Comparison of ENCODE assay signal across 1 cellular context in the genomic region with DNA sequence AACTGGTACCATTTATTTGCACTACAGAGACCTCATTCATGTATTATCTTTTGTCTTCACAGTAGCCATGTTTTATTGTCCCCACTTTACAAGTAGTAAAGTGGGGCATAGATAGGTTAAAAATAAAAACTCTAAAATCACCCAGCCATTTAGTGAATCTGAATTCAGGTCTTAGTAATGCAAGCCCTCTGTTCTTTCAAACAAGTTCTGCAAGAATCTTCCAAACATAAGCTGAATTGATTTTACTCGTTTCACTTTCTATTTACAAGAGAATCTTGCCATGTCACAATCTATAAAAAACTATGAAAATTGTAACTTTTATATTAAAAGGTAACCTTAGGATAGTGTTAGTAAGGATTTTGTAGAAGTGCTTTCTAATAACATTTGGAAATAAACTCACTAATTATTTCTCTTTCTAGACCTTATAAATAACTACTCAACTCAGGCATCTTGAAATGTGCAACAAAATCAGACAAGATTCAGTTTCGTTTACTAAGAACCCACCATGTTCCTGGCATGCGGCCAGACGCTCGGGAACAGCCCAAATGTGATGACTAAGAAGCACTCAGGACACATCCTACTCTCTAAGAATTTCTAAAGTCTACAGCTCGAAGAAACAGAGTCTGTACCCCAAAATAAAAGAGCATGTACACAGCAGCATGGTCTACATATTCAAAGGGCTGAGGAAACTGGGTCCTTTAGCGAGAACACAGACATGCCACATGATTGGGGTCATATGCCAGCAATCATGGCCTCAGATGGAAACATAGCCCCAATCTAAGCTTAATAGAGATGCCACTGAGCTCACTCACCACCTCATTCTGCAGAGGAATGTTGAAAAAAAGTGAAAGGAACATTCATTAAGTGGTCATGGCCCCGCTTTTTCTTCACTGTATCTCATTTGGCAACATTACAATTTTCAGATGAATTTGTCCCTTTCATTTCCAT.
TF ChIP-seq lines count a peak whose summit lies in the region.

No MANE protein-coding gene starts in this region.

TF ChIP-seq in GM23338, 12 proteins besides CTCF, POLR2A, EP300 and RAD21 (continued from another document):
- TF ChIP-seq, protein P1, sequence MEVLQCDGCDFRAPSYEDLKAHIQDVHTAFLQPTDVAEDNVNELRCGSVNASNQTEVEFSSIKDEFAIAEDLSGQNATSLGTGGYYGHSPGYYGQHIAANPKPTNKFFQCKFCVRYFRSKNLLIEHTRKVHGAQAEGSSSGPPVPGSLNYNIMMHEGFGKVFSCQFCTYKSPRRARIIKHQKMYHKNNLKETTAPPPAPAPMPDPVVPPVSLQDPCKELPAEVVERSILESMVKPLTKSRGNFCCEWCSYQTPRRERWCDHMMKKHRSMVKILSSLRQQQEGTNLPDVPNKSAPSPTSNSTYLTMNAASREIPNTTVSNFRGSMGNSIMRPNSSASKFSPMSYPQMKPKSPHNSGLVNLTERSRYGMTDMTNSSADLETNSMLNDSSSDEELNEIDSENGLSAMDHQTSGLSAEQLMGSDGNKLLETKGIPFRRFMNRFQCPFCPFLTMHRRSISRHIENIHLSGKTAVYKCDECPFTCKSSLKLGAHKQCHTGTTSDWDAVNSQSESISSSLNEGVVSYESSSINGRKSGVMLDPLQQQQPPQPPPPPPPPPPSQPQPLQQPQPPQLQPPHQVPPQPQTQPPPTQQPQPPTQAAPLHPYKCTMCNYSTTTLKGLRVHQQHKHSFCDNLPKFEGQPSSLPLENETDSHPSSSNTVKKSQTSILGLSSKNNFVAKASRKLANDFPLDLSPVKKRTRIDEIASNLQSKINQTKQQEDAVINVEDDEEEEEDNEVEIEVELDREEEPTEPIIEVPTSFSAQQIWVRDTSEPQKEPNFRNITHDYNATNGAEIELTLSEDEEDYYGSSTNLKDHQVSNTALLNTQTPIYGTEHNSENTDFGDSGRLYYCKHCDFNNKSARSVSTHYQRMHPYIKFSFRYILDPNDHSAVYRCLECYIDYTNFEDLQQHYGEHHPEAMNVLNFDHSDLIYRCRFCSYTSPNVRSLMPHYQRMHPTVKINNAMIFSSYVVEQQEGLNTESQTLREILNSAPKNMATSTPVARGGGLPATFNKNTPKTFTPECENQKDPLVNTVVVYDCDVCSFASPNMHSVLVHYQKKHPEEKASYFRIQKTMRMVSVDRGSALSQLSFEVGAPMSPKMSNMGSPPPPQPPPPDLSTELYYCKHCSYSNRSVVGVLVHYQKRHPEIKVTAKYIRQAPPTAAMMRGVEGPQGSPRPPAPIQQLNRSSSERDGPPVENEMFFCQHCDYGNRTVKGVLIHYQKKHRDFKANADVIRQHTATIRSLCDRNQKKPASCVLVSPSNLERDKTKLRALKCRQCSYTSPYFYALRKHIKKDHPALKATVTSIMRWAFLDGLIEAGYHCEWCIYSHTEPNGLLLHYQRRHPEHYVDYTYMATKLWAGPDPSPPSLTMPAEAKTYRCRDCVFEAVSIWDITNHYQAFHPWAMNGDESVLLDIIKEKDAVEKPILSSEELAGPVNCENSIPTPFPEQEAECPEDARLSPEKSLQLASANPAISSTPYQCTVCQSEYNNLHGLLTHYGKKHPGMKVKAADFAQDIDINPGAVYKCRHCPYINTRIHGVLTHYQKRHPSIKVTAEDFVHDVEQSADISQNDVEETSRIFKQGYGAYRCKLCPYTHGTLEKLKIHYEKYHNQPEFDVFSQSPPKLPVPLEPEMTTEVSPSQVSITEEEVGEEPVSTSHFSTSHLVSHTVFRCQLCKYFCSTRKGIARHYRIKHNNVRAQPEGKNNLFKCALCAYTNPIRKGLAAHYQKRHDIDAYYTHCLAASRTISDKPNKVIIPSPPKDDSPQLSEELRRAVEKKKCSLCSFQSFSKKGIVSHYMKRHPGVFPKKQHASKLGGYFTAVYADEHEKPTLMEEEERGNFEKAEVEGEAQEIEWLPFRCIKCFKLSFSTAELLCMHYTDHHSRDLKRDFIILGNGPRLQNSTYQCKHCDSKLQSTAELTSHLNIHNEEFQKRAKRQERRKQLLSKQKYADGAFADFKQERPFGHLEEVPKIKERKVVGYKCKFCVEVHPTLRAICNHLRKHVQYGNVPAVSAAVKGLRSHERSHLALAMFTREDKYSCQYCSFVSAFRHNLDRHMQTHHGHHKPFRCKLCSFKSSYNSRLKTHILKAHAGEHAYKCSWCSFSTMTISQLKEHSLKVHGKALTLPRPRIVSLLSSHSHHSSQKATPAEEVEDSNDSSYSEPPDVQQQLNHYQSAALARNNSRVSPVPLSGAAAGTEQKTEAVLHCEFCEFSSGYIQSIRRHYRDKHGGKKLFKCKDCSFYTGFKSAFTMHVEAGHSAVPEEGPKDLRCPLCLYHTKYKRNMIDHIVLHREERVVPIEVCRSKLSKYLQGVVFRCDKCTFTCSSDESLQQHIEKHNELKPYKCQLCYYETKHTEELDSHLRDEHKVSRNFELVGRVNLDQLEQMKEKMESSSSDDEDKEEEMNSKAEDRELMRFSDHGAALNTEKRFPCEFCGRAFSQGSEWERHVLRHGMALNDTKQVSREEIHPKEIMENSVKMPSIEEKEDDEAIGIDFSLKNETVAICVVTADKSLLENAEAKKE (CRISPR knock-in tag; IDR thresholded peaks at IDR 0.05), result no peak
- TF ChIP-seq CREB1 (CRISPR knock-in tag; IDR thresholded peaks at IDR 0.05; ENCODE audit: low read depth) (no peak), NANOG (IDR thresholded peaks at IDR 0.05; ENCODE audit: borderline replicate concordance) (no peak), EZH2 (IDR thresholded peaks at IDR 0.05; ENCODE audit: low read depth, unreplicated experiment) (no peak)
- TF ChIP-seq, protein P2, sequence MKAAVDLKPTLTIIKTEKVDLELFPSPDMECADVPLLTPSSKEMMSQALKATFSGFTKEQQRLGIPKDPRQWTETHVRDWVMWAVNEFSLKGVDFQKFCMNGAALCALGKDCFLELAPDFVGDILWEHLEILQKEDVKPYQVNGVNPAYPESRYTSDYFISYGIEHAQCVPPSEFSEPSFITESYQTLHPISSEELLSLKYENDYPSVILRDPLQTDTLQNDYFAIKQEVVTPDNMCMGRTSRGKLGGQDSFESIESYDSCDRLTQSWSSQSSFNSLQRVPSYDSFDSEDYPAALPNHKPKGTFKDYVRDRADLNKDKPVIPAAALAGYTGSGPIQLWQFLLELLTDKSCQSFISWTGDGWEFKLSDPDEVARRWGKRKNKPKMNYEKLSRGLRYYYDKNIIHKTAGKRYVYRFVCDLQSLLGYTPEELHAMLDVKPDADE (IDR thresholded peaks at IDR 0.05), result no peak
- TF ChIP-seq, protein P3, sequence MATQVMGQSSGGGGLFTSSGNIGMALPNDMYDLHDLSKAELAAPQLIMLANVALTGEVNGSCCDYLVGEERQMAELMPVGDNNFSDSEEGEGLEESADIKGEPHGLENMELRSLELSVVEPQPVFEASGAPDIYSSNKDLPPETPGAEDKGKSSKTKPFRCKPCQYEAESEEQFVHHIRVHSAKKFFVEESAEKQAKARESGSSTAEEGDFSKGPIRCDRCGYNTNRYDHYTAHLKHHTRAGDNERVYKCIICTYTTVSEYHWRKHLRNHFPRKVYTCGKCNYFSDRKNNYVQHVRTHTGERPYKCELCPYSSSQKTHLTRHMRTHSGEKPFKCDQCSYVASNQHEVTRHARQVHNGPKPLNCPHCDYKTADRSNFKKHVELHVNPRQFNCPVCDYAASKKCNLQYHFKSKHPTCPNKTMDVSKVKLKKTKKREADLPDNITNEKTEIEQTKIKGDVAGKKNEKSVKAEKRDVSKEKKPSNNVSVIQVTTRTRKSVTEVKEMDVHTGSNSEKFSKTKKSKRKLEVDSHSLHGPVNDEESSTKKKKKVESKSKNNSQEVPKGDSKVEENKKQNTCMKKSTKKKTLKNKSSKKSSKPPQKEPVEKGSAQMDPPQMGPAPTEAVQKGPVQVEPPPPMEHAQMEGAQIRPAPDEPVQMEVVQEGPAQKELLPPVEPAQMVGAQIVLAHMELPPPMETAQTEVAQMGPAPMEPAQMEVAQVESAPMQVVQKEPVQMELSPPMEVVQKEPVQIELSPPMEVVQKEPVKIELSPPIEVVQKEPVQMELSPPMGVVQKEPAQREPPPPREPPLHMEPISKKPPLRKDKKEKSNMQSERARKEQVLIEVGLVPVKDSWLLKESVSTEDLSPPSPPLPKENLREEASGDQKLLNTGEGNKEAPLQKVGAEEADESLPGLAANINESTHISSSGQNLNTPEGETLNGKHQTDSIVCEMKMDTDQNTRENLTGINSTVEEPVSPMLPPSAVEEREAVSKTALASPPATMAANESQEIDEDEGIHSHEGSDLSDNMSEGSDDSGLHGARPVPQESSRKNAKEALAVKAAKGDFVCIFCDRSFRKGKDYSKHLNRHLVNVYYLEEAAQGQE (IDR thresholded peaks at IDR 0.05; ENCODE audit: unreplicated experiment), result no peak
